11 cellular contexts compared by ENCODE assay signal in the genomic region with DNA sequence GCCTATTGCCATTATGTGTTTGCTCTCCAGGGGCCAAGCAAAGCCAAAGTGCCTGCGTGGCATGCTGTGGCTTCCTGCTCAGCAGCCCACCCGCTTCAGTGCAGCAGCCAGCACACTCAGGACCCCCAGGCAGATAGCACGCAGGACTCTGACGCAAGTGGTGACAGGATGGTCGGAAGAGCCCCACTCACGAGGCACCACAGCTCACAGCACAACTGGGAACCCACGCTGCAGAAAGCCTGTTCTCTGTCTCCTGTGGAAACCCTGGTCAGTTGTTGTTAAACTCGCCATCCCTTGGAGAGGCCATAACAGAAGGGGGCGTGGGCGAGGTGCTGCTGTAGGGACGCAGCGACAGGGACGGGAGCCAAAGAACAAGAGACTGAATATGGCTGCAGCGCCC.
DNase-seq lines count a peak whose midpoint lies in the region; ATAC-seq and TF ChIP-seq lines count a peak whose summit lies in the region.
"Had no signal": no experiment of that assay in that cellular context is flagged by ENCODE, and none has a peak within 500 bp of the region (broad histone marks: within the 10 kb centered on the region; RNA-seq: fewer than 3 reads in every experiment).

No MANE protein-coding gene starts in this region.

- ATAC-seq in Right ventricle myocardium superior (ENCODE audit: poor library complexity), result no peak
- ATAC-seq in left lobe of liver, result no peak
- no peak for ATAC-seq in upper lobe of right lung

- H3K36me3 ChIP-seq in right atrium auricular region, result no peaks in the 10 kb centered on the region
- no peaks in the 10 kb centered on the region for H3K36me3 ChIP-seq in upper lobe of right lung

- H3K27me3 ChIP-seq in right atrium auricular region (no peaks in the 10 kb centered on the region), upper lobe of right lung (no peaks in the 10 kb centered on the region)

- TF ChIP-seq CTCF in right atrium auricular region (IDR thresholded peaks at IDR 0.05) (no peak), VCaP (conservative IDR thresholded peaks at IDR 0.05) (no peak), upper lobe of right lung (IDR thresholded peaks at IDR 0.05) (no peak)

- DNase-seq in right atrium auricular region (ENCODE audit: low spot score) (no peak), Right ventricle myocardium superior (no peak), left lobe of liver (ENCODE audit: low spot score) (peak; percentile 26), upper lobe of right lung (peak; percentile 34), NCI-H1417 treated with DMSO at 0.1 percent for 48 hours (lab: John Stamatoyannopoulos, UW) (no peak), activated gamma-delta T cell (lab: John Stamatoyannopoulos, UW) (no peak)
- DNase-seq: activated CD4-positive, alpha-beta T cell treated with anti-CD3 and anti-CD28 coated beads for 4 hours; amygdala; NCI-H1694; substantia nigra had no signal

- intact Hi-C loops in Right ventricle myocardium superior (cut with DNase I), result no loop called here
- intact Hi-C loops in upper lobe of right lung (cut with DNase I), result no loop called here

- H3K4me3 ChIP-seq in right atrium auricular region (no peak overlapping the region), upper lobe of right lung (no peak overlapping the region)

- H3K4me1 ChIP-seq in right atrium auricular region (peaks cover 0 to 49% of the 10 kb centered on the region in 2 donors), upper lobe of right lung (peaks cover 17% of the 10 kb centered on the region)

- peak overlapping the region; percentile 9 to 28 for H3K27ac ChIP-seq in right atrium auricular region
- peak overlapping the region; percentile 53 for H3K27ac ChIP-seq in VCaP
- H3K27ac ChIP-seq in upper lobe of right lung, result no peak overlapping the region

- H3K9me3 ChIP-seq in right atrium auricular region (no peaks in the 10 kb centered on the region), upper lobe of right lung (no peaks in the 10 kb centered on the region)

Comparison
In these comparisons a context has a peak if more than half of its experiments do, and no peak if none do; other contexts are left out.
1. DNase-seq: peak in left lobe of liver (single experiment) and upper lobe of right lung (single experiment); none in right atrium auricular region (single experiment), Right ventricle myocardium superior (single experiment), NCI-H1417 treated with DMSO at 0.1 percent for 48 hours (single experiment) and activated gamma-delta T cell (single experiment).